Comparison of ENCODE assay signal across 1 cellular context in the genomic region with DNA sequence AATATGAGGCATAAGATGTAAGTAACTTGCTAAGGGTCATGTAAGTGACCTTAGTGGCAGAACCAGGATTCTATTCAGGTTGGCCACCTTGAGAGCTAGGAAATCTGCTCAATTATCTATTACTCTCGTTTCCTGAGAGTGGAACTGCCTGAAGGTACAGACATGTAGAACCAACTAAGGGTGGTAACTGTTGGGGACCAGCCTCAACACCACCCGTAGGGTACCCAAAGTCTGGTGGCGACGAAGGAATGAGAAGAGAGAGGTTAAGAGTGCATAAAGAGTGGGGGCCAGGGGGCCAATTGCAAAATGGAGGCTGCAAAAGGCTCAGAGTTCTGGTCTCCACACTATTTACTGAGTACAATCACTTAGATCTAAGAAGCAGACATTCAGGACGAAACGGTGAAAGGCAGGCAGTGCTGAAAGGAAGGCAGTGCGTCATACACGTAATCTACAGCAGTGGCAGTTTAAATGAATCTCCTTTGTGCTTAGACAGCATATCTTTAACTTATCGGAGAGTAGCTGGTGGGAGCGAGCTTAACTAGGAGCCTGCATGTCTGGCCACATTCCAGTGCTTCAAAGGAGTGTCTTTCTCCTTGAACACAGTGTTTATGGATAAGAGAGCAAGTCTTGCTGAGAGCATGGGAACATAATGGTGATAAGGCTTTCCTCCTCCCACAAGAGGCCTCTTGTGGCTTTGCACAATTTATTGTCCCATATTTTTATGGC.
A peak's percentile ranks its signal among the peaks of the same experiment; 100 is the strongest.
TF ChIP-seq lines count a peak whose summit lies in the region.

No MANE protein-coding gene starts in this region.

TF ChIP-seq in K562, 482 proteins besides CTCF, POLR2A, EP300 and RAD21 (continued from another document):
- TF ChIP-seq E2F1 (CRISPR knock-in tag; IDR thresholded peaks at IDR 0.05) (peak; percentile 24; the same call in 1 of the 2 replicates), CHCHD3 (CRISPR knock-in tag; IDR thresholded peaks at IDR 0.05) (no peak), ELF2 (CRISPR knock-in tag; IDR thresholded peaks at IDR 0.05) (peak; percentile 59; the same call in 1 of the 2 replicates), SOX6 (IDR thresholded peaks at IDR 0.05) (peak; percentile 98), E4F1 (CRISPR knock-in tag; IDR thresholded peaks at IDR 0.05; ENCODE audit: borderline replicate concordance) (no peak), NONO (IDR thresholded peaks at IDR 0.05; ENCODE audit: low read depth in 2 of 2, low read length in 1 of 2) (peak in 1 of 2 experiments; percentile 68; a peak in 1 of 4 replicates), MEF2D (tag; conservative IDR thresholded peaks at IDR 0.05; ENCODE audit: low read depth) (peak; percentile 75; the same call in 1 of the 2 replicates), ZC3H11A (IDR thresholded peaks at IDR 0.05; ENCODE audit: low read depth, low read length) (no peak), CEBPB (tag; IDR thresholded peaks at IDR 0.05) (peak; percentile 82), SMAD3 (CRISPR knock-in tag; conservative IDR thresholded peaks at IDR 0.05) (no peak; the same call in 1 of the 2 replicates), HDAC1 (IDR thresholded peaks at IDR 0.05) (peak in 1 of 2 experiments; percentile 94; a peak in 2 of 4 replicates), NCOA2 (IDR thresholded peaks at IDR 0.05; ENCODE audit: partially characterized antibody in 2 of 2) (peak in 1 of 2 experiments; percentile 87), MEIS2 (IDR thresholded peaks at IDR 0.05; ENCODE audit: partially characterized antibody) (peak; percentile 99)
